ENCODE assay signal across 1 cellular context in the genomic region with DNA sequence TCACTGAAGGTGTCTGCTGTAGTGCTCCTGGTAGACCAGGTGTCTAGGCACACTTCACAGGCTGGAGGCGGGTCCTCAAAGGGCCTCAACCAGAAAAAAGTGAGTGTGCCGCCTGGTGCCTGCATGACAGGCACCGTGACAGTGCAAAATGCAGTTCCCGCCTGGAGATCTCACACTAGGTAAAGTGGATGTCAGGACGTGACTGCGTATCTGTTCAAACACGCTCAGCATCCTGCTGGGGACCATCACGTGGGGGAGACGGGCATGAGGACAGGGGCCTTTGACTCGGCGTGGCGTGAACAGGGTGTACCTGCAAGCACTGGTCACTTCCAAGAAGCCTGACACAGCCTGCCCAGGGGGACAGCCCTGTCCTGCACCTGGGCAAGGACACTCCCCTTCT.
TF ChIP-seq lines count a peak whose summit lies in the region.

No MANE protein-coding gene starts in this region.

TF ChIP-seq in K562, 482 proteins besides CTCF, POLR2A, EP300 and RAD21:
- TF ChIP-seq, protein P1, sequence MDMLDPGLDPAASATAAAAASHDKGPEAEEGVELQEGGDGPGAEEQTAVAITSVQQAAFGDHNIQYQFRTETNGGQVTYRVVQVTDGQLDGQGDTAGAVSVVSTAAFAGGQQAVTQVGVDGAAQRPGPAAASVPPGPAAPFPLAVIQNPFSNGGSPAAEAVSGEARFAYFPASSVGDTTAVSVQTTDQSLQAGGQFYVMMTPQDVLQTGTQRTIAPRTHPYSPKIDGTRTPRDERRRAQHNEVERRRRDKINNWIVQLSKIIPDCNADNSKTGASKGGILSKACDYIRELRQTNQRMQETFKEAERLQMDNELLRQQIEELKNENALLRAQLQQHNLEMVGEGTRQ (CRISPR knock-in tag; IDR thresholded peaks at IDR 0.05): 0 out of 2 replicates have a peak, but pooled peaks have one; percentile 2
- no peak for TF ChIP-seq MEF2A (IDR thresholded peaks at IDR 0.05; ENCODE audit: control insufficient read depth, low read depth, low read length)
- TF ChIP-seq MAFK (IDR thresholded peaks at IDR 0.05; ENCODE audit: low read length): peak; percentile 21; the same call in 1 of the 2 replicates
- peak; percentile 37; the same call in 1 of the 2 replicates for TF ChIP-seq MAFF (IDR thresholded peaks at IDR 0.05; ENCODE audit: low read length)
- TF ChIP-seq, protein P2, sequence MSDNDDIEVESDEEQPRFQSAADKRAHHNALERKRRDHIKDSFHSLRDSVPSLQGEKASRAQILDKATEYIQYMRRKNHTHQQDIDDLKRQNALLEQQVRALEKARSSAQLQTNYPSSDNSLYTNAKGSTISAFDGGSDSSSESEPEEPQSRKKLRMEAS (CRISPR knock-in tag; IDR thresholded peaks at IDR 0.05): peak; percentile 56
- peak; percentile 84 for TF ChIP-seq NFE2 (IDR thresholded peaks at IDR 0.05; ENCODE audit: low read depth)
- TF ChIP-seq CBFA2T2 (conservative IDR thresholded peaks at IDR 0.05): 0 out of 2 replicates have a peak, but pooled peaks have one; percentile 6
- peak; percentile 81 for TF ChIP-seq MAFG (tag; conservative IDR thresholded peaks at IDR 0.05)
- TF ChIP-seq EHMT2 (IDR thresholded peaks at IDR 0.05): no peak
- TF ChIP-seq NFE2L1 (tag; IDR thresholded peaks at IDR 0.05; ENCODE audit: borderline replicate concordance, low read depth): peak; percentile 40
- TF ChIP-seq BMI1 (IDR thresholded peaks at IDR 0.05; ENCODE audit: low read length): no peak
- no peak for TF ChIP-seq DACH1 (IDR thresholded peaks at IDR 0.05; ENCODE audit: partially characterized antibody)
- TF ChIP-seq, protein P3, sequence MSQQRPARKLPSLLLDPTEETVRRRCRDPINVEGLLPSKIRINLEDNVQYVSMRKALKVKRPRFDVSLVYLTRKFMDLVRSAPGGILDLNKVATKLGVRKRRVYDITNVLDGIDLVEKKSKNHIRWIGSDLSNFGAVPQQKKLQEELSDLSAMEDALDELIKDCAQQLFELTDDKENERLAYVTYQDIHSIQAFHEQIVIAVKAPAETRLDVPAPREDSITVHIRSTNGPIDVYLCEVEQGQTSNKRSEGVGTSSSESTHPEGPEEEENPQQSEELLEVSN (IDR thresholded peaks at IDR 0.05; ENCODE audit: borderline replicate concordance in 1 of 2, extremely low read depth in 1 of 2, insufficient read depth in 1 of 2, insufficient read length in 1 of 2, low read depth in 1 of 2, low read length in 1 of 2, poor library complexity in 1 of 2, severe bottlenecking in 1 of 2): peak; percentile 55 to 93
- TF ChIP-seq L3MBTL2 (IDR thresholded peaks at IDR 0.05): peak; percentile 61
- TF ChIP-seq DMBX1 (CRISPR knock-in tag; IDR thresholded peaks at IDR 0.05; ENCODE audit: borderline replicate concordance): no peak
- TF ChIP-seq, protein P4, sequence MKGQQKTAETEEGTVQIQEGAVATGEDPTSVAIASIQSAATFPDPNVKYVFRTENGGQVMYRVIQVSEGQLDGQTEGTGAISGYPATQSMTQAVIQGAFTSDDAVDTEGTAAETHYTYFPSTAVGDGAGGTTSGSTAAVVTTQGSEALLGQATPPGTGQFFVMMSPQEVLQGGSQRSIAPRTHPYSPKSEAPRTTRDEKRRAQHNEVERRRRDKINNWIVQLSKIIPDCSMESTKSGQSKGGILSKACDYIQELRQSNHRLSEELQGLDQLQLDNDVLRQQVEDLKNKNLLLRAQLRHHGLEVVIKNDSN (CRISPR knock-in tag; IDR thresholded peaks at IDR 0.05): peak; percentile 49
- no peak for TF ChIP-seq JUN (IDR thresholded peaks at IDR 0.05; ENCODE audit: borderline replicate concordance, low read depth, low read length)
- no peak for TF ChIP-seq JUN (CRISPR knock-in tag; IDR thresholded peaks at IDR 0.05; ENCODE audit: borderline replicate concordance)
- TF ChIP-seq, protein P5, sequence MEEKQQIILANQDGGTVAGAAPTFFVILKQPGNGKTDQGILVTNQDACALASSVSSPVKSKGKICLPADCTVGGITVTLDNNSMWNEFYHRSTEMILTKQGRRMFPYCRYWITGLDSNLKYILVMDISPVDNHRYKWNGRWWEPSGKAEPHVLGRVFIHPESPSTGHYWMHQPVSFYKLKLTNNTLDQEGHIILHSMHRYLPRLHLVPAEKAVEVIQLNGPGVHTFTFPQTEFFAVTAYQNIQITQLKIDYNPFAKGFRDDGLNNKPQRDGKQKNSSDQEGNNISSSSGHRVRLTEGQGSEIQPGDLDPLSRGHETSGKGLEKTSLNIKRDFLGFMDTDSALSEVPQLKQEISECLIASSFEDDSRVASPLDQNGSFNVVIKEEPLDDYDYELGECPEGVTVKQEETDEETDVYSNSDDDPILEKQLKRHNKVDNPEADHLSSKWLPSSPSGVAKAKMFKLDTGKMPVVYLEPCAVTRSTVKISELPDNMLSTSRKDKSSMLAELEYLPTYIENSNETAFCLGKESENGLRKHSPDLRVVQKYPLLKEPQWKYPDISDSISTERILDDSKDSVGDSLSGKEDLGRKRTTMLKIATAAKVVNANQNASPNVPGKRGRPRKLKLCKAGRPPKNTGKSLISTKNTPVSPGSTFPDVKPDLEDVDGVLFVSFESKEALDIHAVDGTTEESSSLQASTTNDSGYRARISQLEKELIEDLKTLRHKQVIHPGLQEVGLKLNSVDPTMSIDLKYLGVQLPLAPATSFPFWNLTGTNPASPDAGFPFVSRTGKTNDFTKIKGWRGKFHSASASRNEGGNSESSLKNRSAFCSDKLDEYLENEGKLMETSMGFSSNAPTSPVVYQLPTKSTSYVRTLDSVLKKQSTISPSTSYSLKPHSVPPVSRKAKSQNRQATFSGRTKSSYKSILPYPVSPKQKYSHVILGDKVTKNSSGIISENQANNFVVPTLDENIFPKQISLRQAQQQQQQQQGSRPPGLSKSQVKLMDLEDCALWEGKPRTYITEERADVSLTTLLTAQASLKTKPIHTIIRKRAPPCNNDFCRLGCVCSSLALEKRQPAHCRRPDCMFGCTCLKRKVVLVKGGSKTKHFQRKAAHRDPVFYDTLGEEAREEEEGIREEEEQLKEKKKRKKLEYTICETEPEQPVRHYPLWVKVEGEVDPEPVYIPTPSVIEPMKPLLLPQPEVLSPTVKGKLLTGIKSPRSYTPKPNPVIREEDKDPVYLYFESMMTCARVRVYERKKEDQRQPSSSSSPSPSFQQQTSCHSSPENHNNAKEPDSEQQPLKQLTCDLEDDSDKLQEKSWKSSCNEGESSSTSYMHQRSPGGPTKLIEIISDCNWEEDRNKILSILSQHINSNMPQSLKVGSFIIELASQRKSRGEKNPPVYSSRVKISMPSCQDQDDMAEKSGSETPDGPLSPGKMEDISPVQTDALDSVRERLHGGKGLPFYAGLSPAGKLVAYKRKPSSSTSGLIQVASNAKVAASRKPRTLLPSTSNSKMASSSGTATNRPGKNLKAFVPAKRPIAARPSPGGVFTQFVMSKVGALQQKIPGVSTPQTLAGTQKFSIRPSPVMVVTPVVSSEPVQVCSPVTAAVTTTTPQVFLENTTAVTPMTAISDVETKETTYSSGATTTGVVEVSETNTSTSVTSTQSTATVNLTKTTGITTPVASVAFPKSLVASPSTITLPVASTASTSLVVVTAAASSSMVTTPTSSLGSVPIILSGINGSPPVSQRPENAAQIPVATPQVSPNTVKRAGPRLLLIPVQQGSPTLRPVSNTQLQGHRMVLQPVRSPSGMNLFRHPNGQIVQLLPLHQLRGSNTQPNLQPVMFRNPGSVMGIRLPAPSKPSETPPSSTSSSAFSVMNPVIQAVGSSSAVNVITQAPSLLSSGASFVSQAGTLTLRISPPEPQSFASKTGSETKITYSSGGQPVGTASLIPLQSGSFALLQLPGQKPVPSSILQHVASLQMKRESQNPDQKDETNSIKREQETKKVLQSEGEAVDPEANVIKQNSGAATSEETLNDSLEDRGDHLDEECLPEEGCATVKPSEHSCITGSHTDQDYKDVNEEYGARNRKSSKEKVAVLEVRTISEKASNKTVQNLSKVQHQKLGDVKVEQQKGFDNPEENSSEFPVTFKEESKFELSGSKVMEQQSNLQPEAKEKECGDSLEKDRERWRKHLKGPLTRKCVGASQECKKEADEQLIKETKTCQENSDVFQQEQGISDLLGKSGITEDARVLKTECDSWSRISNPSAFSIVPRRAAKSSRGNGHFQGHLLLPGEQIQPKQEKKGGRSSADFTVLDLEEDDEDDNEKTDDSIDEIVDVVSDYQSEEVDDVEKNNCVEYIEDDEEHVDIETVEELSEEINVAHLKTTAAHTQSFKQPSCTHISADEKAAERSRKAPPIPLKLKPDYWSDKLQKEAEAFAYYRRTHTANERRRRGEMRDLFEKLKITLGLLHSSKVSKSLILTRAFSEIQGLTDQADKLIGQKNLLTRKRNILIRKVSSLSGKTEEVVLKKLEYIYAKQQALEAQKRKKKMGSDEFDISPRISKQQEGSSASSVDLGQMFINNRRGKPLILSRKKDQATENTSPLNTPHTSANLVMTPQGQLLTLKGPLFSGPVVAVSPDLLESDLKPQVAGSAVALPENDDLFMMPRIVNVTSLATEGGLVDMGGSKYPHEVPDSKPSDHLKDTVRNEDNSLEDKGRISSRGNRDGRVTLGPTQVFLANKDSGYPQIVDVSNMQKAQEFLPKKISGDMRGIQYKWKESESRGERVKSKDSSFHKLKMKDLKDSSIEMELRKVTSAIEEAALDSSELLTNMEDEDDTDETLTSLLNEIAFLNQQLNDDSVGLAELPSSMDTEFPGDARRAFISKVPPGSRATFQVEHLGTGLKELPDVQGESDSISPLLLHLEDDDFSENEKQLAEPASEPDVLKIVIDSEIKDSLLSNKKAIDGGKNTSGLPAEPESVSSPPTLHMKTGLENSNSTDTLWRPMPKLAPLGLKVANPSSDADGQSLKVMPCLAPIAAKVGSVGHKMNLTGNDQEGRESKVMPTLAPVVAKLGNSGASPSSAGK (IDR thresholded peaks at IDR 0.05): peak; percentile 48; the same call in 1 of the 2 replicates
- TF ChIP-seq BACH1 (tag; IDR thresholded peaks at IDR 0.05): no peak
- no peak for TF ChIP-seq TCF3 (CRISPR knock-in tag; IDR thresholded peaks at IDR 0.05)
- no peak for TF ChIP-seq MYC (IDR thresholded peaks at IDR 0.05; ENCODE audit: low read depth, low read length)
- no peak for TF ChIP-seq MYC (CRISPR knock-in tag; IDR thresholded peaks at IDR 0.05; ENCODE audit: borderline replicate concordance, low read depth)
- no peak for TF ChIP-seq ZNF77 (CRISPR knock-in tag; IDR thresholded peaks at IDR 0.05)
- TF ChIP-seq ATF1 (CRISPR knock-in tag; IDR thresholded peaks at IDR 0.05): no peak
- no peak for TF ChIP-seq ATF1 (tag; IDR thresholded peaks at IDR 0.05)
- TF ChIP-seq C11orf30 (IDR thresholded peaks at IDR 0.05; ENCODE audit: low read depth): peak; percentile 74
- TF ChIP-seq HDAC3 (IDR thresholded peaks at IDR 0.05; ENCODE audit: borderline replicate concordance, partially characterized antibody): no peak
- no peak for TF ChIP-seq SMAD3 (CRISPR knock-in tag; conservative IDR thresholded peaks at IDR 0.05)
- TF ChIP-seq RFX7 (CRISPR knock-in tag; IDR thresholded peaks at IDR 0.05): no peak
- TF ChIP-seq, protein P6, sequence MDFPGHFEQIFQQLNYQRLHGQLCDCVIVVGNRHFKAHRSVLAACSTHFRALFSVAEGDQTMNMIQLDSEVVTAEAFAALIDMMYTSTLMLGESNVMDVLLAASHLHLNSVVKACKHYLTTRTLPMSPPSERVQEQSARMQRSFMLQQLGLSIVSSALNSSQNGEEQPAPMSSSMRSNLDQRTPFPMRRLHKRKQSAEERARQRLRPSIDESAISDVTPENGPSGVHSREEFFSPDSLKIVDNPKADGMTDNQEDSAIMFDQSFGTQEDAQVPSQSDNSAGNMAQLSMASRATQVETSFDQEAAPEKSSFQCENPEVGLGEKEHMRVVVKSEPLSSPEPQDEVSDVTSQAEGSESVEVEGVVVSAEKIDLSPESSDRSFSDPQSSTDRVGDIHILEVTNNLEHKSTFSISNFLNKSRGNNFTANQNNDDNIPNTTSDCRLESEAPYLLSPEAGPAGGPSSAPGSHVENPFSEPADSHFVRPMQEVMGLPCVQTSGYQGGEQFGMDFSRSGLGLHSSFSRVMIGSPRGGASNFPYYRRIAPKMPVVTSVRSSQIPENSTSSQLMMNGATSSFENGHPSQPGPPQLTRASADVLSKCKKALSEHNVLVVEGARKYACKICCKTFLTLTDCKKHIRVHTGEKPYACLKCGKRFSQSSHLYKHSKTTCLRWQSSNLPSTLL (IDR thresholded peaks at IDR 0.05): no peak
- no peak for TF ChIP-seq SAFB2 (IDR thresholded peaks at IDR 0.05; ENCODE audit: borderline replicate concordance, low read depth, low read length, severe bottlenecking)
- TF ChIP-seq NR2F6 (CRISPR knock-in tag; IDR thresholded peaks at IDR 0.05): no peak
- no peak for TF ChIP-seq ZNF24 (IDR thresholded peaks at IDR 0.05)
- peak; percentile 74 for TF ChIP-seq ZNF316 (IDR thresholded peaks at IDR 0.05)
